Comparison of ENCODE assay signal across 23 cellular contexts in genomic region chr4:138887741-138888140, GRCh38.
DNase-seq lines count a peak whose midpoint lies in the region; ATAC-seq and TF ChIP-seq lines count a peak whose summit lies in the region.
"Had no signal": no experiment of that assay in that cellular context is flagged by ENCODE, and none has a peak within 500 bp of the region (broad histone marks: within the 10 kb centered on the region; RNA-seq: fewer than 3 reads in every experiment).

No MANE protein-coding gene starts in this region.

- TF ChIP-seq CTCF in Caco-2 (IDR thresholded peaks at IDR 0.05; ENCODE audit: insufficient read depth in 1 of 2, low read depth in 1 of 2, low read length in 1 of 2, severe bottlenecking in 1 of 2, unreplicated experiment in 1 of 2) = no peak
- no peak for TF ChIP-seq CTCF in endothelial cell (IDR thresholded peaks at IDR 0.05; ENCODE audit: unreplicated experiment)
- TF ChIP-seq CTCF in parathyroid adenoma (IDR thresholded peaks at IDR 0.05) = no peak
- no peak for TF ChIP-seq CTCF in CD4-positive, alpha-beta T cell (IDR thresholded peaks at IDR 0.05)

- H3K4me1 Mint-ChIP-seq in Caco-2 (ENCODE audit: low read depth, unreplicated experiment) = no peaks in the 10 kb centered on the region
- peaks cover 5% of the 10 kb centered on the region for H3K4me1 Mint-ChIP-seq in endothelial cell (ENCODE audit: unreplicated experiment)
- no peaks in the 10 kb centered on the region for H3K4me1 Mint-ChIP-seq in CD4-positive, alpha-beta T cell (ENCODE audit: low read depth)
- H3K4me1 Mint-ChIP-seq: B cell; CD4-positive, alpha-beta memory T cell had no signal

- no peak overlapping the region for H3K4me2 ChIP-seq in parathyroid adenoma (ENCODE audit: low read length)
- H3K4me2 ChIP-seq: A549; BLaER1 treated with 17β-estradiol and CSF1 and Interleukin-3, amounts not matched to agents 10 nM and 100 nM had no signal

- H3K36me3 Mint-ChIP-seq in Caco-2 (ENCODE audit: insufficient read depth, unreplicated experiment) (no peaks in the 10 kb centered on the region), endothelial cell (ENCODE audit: low read depth, unreplicated experiment) (no peaks in the 10 kb centered on the region)
- H3K36me3 Mint-ChIP-seq in CD4-positive, alpha-beta T cell (ENCODE audit: low read depth) = no peaks in the 10 kb centered on the region
- H3K36me3 Mint-ChIP-seq: CD4-positive, alpha-beta memory T cell had no signal

- H3K9me3 ChIP-seq in Caco-2 (no peaks in the 10 kb centered on the region), HUES48 (ENCODE audit: control insufficient read depth, insufficient read depth, low read length) (peaks cover 12% of the 10 kb centered on the region), parathyroid adenoma (ENCODE audit: control insufficient read depth, low read length) (no peaks in the 10 kb centered on the region)
- H3K9me3 ChIP-seq in CD4-positive, alpha-beta T cell (ENCODE audit: control insufficient read depth, low read length) = no peaks in the 10 kb centered on the region
- H3K9me3 ChIP-seq: A549 had no signal

- H3K27ac ChIP-seq in HUES48 (ENCODE audit: low read depth, low read length) (no peak overlapping the region), parathyroid adenoma (no peak overlapping the region)
- no peak overlapping the region for H3K27ac ChIP-seq in CD4-positive, alpha-beta T cell (ENCODE audit: low read depth, low read length)
- H3K27ac ChIP-seq: 22Rv1; A549; BLaER1 treated with 17β-estradiol and CSF1 and Interleukin-3, amounts not matched to agents 10 nM and 100 nM; C4-2B had no signal

- H3K4me1 ChIP-seq in Caco-2 (peaks cover 6% of the 10 kb centered on the region; the same call in 1 of the 2 replicates), HUES48 (ENCODE audit: control insufficient read depth, insufficient read depth, low read length) (peaks cover 20% of the 10 kb centered on the region), parathyroid adenoma (no peaks in the 10 kb centered on the region)
- H3K4me1 ChIP-seq: A549 had no signal

- H3K36me3 ChIP-seq in Caco-2 (ENCODE audit: control insufficient read depth, insufficient read depth, low read length) = no peaks in the 10 kb centered on the region
- no peaks in the 10 kb centered on the region for H3K36me3 ChIP-seq in HUES48 (ENCODE audit: control insufficient read depth, insufficient read depth, low read length)
- no peaks in the 10 kb centered on the region for H3K36me3 ChIP-seq in parathyroid adenoma (ENCODE audit: control insufficient read depth, insufficient read depth, low read length)
- H3K36me3 ChIP-seq: BLaER1 treated with 17β-estradiol and CSF1 and Interleukin-3, amounts not matched to agents 10 nM and 100 nM had no signal

- POLR2A ChIA-PET in Caco-2 (lab: Charles Lee) = no interaction called here
- POLR2A ChIA-PET in CD4-positive, alpha-beta T cell (lab: Charles Lee) = no interaction called here

- H3K9ac ChIP-seq in HUES48 (ENCODE audit: low read depth, low read length) (no peak overlapping the region), parathyroid adenoma (no peak overlapping the region)
- H3K9ac ChIP-seq: BLaER1 treated with 17β-estradiol and CSF1 and Interleukin-3, amounts not matched to agents 10 nM and 100 nM had no signal

- H3K27me3 Mint-ChIP-seq in Caco-2 (ENCODE audit: insufficient read depth, unreplicated experiment) = no peaks in the 10 kb centered on the region
- peaks cover 1% of the 10 kb centered on the region for H3K27me3 Mint-ChIP-seq in endothelial cell (ENCODE audit: unreplicated experiment)
- H3K27me3 Mint-ChIP-seq in CD4-positive, alpha-beta T cell = peaks cover 20% of the 10 kb centered on the region

- ATAC-seq in GM21528 (IDR thresholded peaks at IDR 0.05; ENCODE audit: low FRiP score, unreplicated experiment) (no peak), HG02571 (IDR thresholded peaks at IDR 0.05; ENCODE audit: unreplicated experiment) (no peak)
- ATAC-seq in CD4-positive, alpha-beta T cell (ENCODE audit: poor library complexity) = no peak
- ATAC-seq: A549, GM12878 had no signal

- H3K27me3 ChIP-seq in Caco-2 (replicated peaks; ENCODE audit: control insufficient read depth, insufficient read depth, low read length) (no peaks in the 10 kb centered on the region), HUES48 (ENCODE audit: control insufficient read depth, insufficient read depth, low read length) (no peaks in the 10 kb centered on the region), parathyroid adenoma (ENCODE audit: control insufficient read depth, insufficient read depth, low read length) (no peaks in the 10 kb centered on the region)
- no peaks in the 10 kb centered on the region for H3K27me3 ChIP-seq in CD4-positive, alpha-beta T cell (ENCODE audit: control insufficient read depth, insufficient read depth, low read length)
- H3K27me3 ChIP-seq: BLaER1 treated with 17β-estradiol and CSF1 and Interleukin-3, amounts not matched to agents 10 nM and 100 nM had no signal

- DNase-seq in Caco-2 (no peak), endothelial cell (ENCODE audit: low spot score) (no peak), midbrain (lab: John Stamatoyannopoulos, UW) (no peak)
- DNase-seq in CD4-positive, alpha-beta T cell = no peak
- DNase-seq: AML-193; CD4-positive, alpha-beta memory T cell; DMS 273 treated with DMSO at 0.1 percent for 48 hours; DMS153; DMS53; DMS79; DND-41; EL; GDM1 had no signal

- no peak overlapping the region for H3K4me3 ChIP-seq in Caco-2 (ENCODE audit: low read depth, low read length)
- peak overlapping the region; percentile 26; the same call in 1 of the 2 replicates for H3K4me3 ChIP-seq in HUES48 (ENCODE audit: low read depth, low read length)
- H3K4me3 ChIP-seq in parathyroid adenoma (ENCODE audit: low read depth, low read length) = no peak overlapping the region
- H3K4me3 ChIP-seq: A549; BLaER1 treated with 17β-estradiol and CSF1 and Interleukin-3, amounts not matched to agents 10 nM and 100 nM; GM12878 had no signal

- H3K9me3 Mint-ChIP-seq in Caco-2 (ENCODE audit: unreplicated experiment) (peaks cover 9% of the 10 kb centered on the region), endothelial cell (ENCODE audit: unreplicated experiment) (no peaks in the 10 kb centered on the region)
- H3K9me3 Mint-ChIP-seq in CD4-positive, alpha-beta T cell = no peaks in the 10 kb centered on the region

- CTCF ChIA-PET in Caco-2 (lab: Charles Lee) = interaction anchor here (1.6 kb wide), 1 partner anchor 50 kb away, joined by 4 read pairs; no protein-coding TSS in a partner anchor
- CTCF ChIA-PET in CD4-positive, alpha-beta T cell (lab: Charles Lee) = no interaction called here

- no TSS peak for BruUV-seq in Caco-2 (replicated peaks; lab: Mats Ljungman, UMichigan)

- peak overlapping the region; percentile 42 for H3K27ac Mint-ChIP-seq in Caco-2 (ENCODE audit: unreplicated experiment)
- no peak overlapping the region for H3K27ac Mint-ChIP-seq in endothelial cell (ENCODE audit: unreplicated experiment)
- no peak overlapping the region for H3K27ac Mint-ChIP-seq in CD4-positive, alpha-beta T cell
- H3K27ac Mint-ChIP-seq: B cell; CD4-positive, alpha-beta memory T cell had no signal

- intact Hi-C loops in Caco-2 (cut with micrococcal nuclease; ENCODE audit: unreplicated experiment) = no loop called here
- intact Hi-C loops in CD4-positive, alpha-beta T cell (cut with DNase I, micrococcal nuclease) = no loop called here

- H2AFZ ChIP-seq in parathyroid adenoma = peak overlapping the region; percentile 38

- H3K4me3 Mint-ChIP-seq in Caco-2 (ENCODE audit: unreplicated experiment) (no peak overlapping the region), endothelial cell (ENCODE audit: unreplicated experiment) (peak overlapping the region; percentile 47)
- H3K4me3 Mint-ChIP-seq in CD4-positive, alpha-beta T cell = no peak overlapping the region
- H3K4me3 Mint-ChIP-seq: B cell; CD4-positive, alpha-beta memory T cell had no signal

- no peaks in the 10 kb centered on the region for H3K79me2 ChIP-seq in parathyroid adenoma
